26 cellular contexts compared by ENCODE assay signal in the genomic region with DNA sequence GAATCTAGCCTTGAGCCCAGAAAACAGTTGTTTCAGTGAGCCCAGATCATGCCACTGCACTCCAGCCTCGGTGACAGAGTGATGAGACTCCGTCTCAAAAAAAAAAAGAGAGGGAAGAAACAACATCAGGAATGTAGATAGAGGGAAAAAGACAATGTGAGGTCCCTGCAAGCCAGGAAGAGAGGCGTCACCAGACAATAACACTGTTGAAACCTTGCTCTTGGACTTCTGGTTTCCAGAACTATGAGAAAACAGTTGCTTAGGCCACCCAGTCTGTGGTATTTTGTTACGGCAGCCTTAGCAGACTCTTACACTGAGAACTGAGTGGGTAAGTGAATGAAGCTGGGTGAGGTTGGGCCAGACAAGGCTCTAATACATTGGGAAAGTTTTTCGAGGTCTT.
"Had no signal": no experiment of that assay in that cellular context is flagged by ENCODE, and none has a peak within 500 bp of the region (broad histone marks: within the 10 kb centered on the region; RNA-seq: fewer than 3 reads in every experiment).

No MANE protein-coding gene starts in this region.

- H3K9me3 ChIP-seq: neutrophil, pancreas, psoas muscle, right lobe of liver, sigmoid colon, thyroid gland, upper lobe of right lung, uterus had no signal

- H3K27ac Mint-ChIP-seq: naive B cell; naive thymus-derived CD8-positive, alpha-beta T cell; natural killer cell treated with Interleukin-12 subunit alpha and Interleukin-12 subunit beta and Interleukin-15 and Interleukin-18, amount 100 ng/mL, for 72 hours; stimulated activated effector memory CD8-positive, alpha-beta T cell treated with anti-CD3 and anti-CD28 coated beads, Interleukin-12 subunit alpha, Interleukin-12 subunit beta, amount 100 ng/mL, for 72 hours; stimulated activated naive B cell treated with anti-CD40 and anti-IgM and Interleukin-4, amounts not matched to agents 10 μg/mL and 1 μg/mL and 100 μg/mL, for 72 hours; stimulated activated naive CD8-positive, alpha-beta T cell treated with anti-CD3 and anti-CD28 coated beads, Interleukin-15, Interleukin-2, amounts not matched to agents 100 ng/mL and 50 ng/mL, for 24 hours; type B pancreatic cell had no signal

- H3K4me1 Mint-ChIP-seq: naive B cell; naive thymus-derived CD8-positive, alpha-beta T cell; stimulated activated effector memory CD8-positive, alpha-beta T cell treated with anti-CD3 and anti-CD28 coated beads, Interleukin-12 subunit alpha, Interleukin-12 subunit beta, amount 100 ng/mL, for 72 hours; stimulated activated naive B cell treated with anti-CD40 and anti-IgM and Interleukin-4, amounts not matched to agents 10 μg/mL and 1 μg/mL and 100 μg/mL, for 72 hours had no signal

- H3K4me3 Mint-ChIP-seq: naive B cell; naive thymus-derived CD8-positive, alpha-beta T cell; natural killer cell treated with Interleukin-12 subunit alpha and Interleukin-12 subunit beta and Interleukin-15 and Interleukin-18, amount 100 ng/mL, for 72 hours; stimulated activated effector memory CD8-positive, alpha-beta T cell treated with anti-CD3 and anti-CD28 coated beads, Interleukin-12 subunit alpha, Interleukin-12 subunit beta, amount 100 ng/mL, for 72 hours; stimulated activated naive B cell treated with anti-CD40 and anti-IgM and Interleukin-4, amounts not matched to agents 10 μg/mL and 1 μg/mL and 100 μg/mL, for 72 hours; stimulated activated naive CD8-positive, alpha-beta T cell treated with anti-CD3 and anti-CD28 coated beads, Interleukin-15, Interleukin-2, amounts not matched to agents 100 ng/mL and 50 ng/mL, for 24 hours; type B pancreatic cell had no signal

- H3K9me3 Mint-ChIP-seq: type B pancreatic cell had no signal

- H3K4me1 ChIP-seq: pancreas, psoas muscle, right lobe of liver, sigmoid colon, stomach, thyroid gland, tibial nerve, upper lobe of right lung, uterus had no signal

- H3K36me3 Mint-ChIP-seq: natural killer cell treated with Interleukin-12 subunit alpha and Interleukin-12 subunit beta and Interleukin-15 and Interleukin-18, amount 100 ng/mL, for 72 hours; stimulated activated effector memory CD8-positive, alpha-beta T cell treated with anti-CD3 and anti-CD28 coated beads, Interleukin-12 subunit alpha, Interleukin-12 subunit beta, amount 100 ng/mL, for 72 hours; stimulated activated naive B cell treated with anti-CD40 and anti-IgM and Interleukin-4, amounts not matched to agents 10 μg/mL and 1 μg/mL and 100 μg/mL, for 72 hours; type B pancreatic cell had no signal

- H3K27ac ChIP-seq: neutrophil, pancreas, psoas muscle, right lobe of liver, sigmoid colon, stomach, thoracic aorta, thyroid gland, tibial nerve, upper lobe of right lung, uterus had no signal

- ATAC-seq: naive thymus-derived CD8-positive, alpha-beta T cell; natural killer cell treated with Interleukin-12 subunit alpha and Interleukin-12 subunit beta and Interleukin-15 and Interleukin-18, amount 100 ng/mL, for 72 hours; pancreas; psoas muscle; right cardiac atrium; right lobe of liver; stimulated activated effector memory CD8-positive, alpha-beta T cell treated with anti-CD3 and anti-CD28 coated beads, Interleukin-12 subunit alpha, Interleukin-12 subunit beta, amount 100 ng/mL, for 72 hours; stimulated activated naive B cell treated with anti-CD40 and anti-IgM and Interleukin-4, amounts not matched to agents 10 μg/mL and 1 μg/mL and 100 μg/mL, for 72 hours; upper lobe of right lung had no signal

- DNase-seq: naive B cell; naive thymus-derived CD8-positive, alpha-beta T cell; nucleus accumbens; pancreas; psoas muscle; right cardiac atrium; right lobe of liver; sigmoid colon; small intestine; stimulated activated CD4-positive, alpha-beta T cell treated with anti-CD3 and anti-CD28 coated beads, Interleukin-15, amount 100 ng/mL, for 24 hours; stimulated activated CD4-positive, alpha-beta T cell treated with anti-CD3 and anti-CD28 coated beads, Interleukin-2, amount 100 ng/mL, for 24 hours; stimulated activated CD4-positive, alpha-beta T cell treated with anti-CD3 and anti-CD28 coated beads, Interleukin-2, amount 100 ng/mL, for 48 hours; stimulated activated CD4-positive, alpha-beta T cell treated with anti-CD3 and anti-CD28 coated beads, Interleukin-4, amount 100 ng/mL, for 24 hours; stimulated activated naive B cell treated with anti-CD40 and anti-IgM and Interleukin-4, amounts not matched to agents 10 μg/mL and 1 μg/mL and 100 μg/mL, for 72 hours; stimulated activated naive CD4-positive, alpha-beta T cell treated with Interleukin-2 at 50 U/mL for 16 hours; stomach; thyroid gland; upper lobe of right lung; uterus had no signal

- H3K27me3 ChIP-seq: neutrophil, pancreas, right lobe of liver, sigmoid colon, stomach, thyroid gland, tibial nerve, upper lobe of right lung, uterus had no signal

- H3K4me3 ChIP-seq: pancreas, psoas muscle, right lobe of liver, sigmoid colon, stomach, thoracic aorta, thyroid gland, tibial nerve, upper lobe of right lung, uterus had no signal

- H3K36me3 ChIP-seq: neutrophil, pancreas, right lobe of liver, sigmoid colon, stomach, thoracic aorta, thyroid gland, tibial nerve, upper lobe of right lung, uterus had no signal
